ENCODE assay signal across 1 cellular context in genomic region chr14:24418492-24418873, GRCh38.
TF ChIP-seq lines count a peak whose summit lies in the region.

No MANE protein-coding gene starts in this region.

TF ChIP-seq in H1, 55 proteins besides CTCF, POLR2A, EP300 and RAD21:
- TF ChIP-seq FOSL1 (IDR thresholded peaks at IDR 0.05; ENCODE audit: insufficient read depth, low read depth, low read length) (no peak), EGR1 (IDR thresholded peaks at IDR 0.05; ENCODE audit: borderline replicate concordance, low read depth, low read length) (no peak), ZNF274 (IDR thresholded peaks at IDR 0.05; ENCODE audit: borderline replicate concordance, extremely low read depth, low read length) (no peak), CTBP2 (IDR thresholded peaks at IDR 0.05; ENCODE audit: borderline replicate concordance, insufficient read depth, insufficient read length, low read length) (no peak)
